Comparison of ENCODE assay signal across 8 cellular contexts in the genomic region with DNA sequence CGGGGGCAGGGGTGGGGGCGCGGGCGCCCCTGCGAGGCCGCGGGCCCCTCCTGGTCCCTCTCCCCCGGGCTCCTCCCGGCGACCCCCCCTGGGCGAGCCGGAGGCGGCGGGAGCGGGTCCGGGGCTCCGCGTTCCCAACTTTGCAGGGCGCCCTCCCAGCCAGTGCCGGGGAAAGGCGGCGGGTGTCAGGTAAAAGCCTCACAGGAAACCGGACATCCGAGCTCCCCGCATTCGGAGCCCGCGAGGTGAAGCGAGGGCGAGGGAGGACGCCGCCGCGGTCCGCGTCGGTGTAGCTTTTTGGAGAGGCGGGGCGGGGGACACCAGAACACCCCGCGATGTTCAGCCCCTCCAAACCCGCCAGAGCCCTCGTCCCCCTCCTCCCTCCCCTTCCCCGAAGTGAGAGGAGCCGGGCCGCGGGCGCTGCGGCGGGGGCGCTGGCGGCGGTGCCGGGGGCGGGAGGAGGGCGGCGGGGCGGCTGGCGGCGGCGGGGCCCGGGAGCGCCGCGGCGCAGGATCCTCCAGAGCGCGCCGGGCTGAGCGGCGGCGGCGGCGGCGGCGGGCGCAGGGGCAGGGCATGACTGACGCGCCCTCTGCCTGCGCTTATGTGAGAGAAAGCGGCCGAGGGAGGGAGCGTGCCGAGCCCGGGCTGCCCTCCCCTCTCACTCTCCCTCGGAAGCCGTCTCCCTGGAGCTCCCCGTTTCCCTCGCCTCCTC. TPM values are rescaled to one million over a fixed set of nuclear protein-coding genes. Genes with fewer than 3 reads are reported as not detected.
DNase-seq lines count a peak whose midpoint lies in the region; ATAC-seq and TF ChIP-seq lines count a peak whose summit lies in the region.

A gene with protein sequence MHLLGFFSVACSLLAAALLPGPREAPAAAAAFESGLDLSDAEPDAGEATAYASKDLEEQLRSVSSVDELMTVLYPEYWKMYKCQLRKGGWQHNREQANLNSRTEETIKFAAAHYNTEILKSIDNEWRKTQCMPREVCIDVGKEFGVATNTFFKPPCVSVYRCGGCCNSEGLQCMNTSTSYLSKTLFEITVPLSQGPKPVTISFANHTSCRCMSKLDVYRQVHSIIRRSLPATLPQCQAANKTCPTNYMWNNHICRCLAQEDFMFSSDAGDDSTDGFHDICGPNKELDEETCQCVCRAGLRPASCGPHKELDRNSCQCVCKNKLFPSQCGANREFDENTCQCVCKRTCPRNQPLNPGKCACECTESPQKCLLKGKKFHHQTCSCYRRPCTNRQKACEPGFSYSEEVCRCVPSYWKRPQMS (minus strand): TSS at position 575 of the 712 bp plus-strand sequence. CDS start 611 bp downstream, outside the sequence.

- H3K9ac ChIP-seq in BLaER1 treated with 17β-estradiol and CSF1 and Interleukin-3, amounts not matched to agents 10 nM and 100 nM: peak within 1 kb of the TSS in 10 of 11 experiments; percentile 41 to 74 (median 58); a peak in 13 of 22 replicates

- H3K27ac Mint-ChIP-seq in stimulated activated naive B cell treated with anti-CD40 and anti-IgM and Interleukin-4, amounts not matched to agents 10 μg/mL and 1 μg/mL and 100 μg/mL, for 72 hours: no peak within 1 kb of the TSS

- peak; percentile 20 for TF ChIP-seq CTCF in RWPE2 (IDR thresholded peaks at IDR 0.05; ENCODE audit: poor library complexity, severe bottlenecking)
- no peak for TF ChIP-seq CTCF in coronary artery (IDR thresholded peaks at IDR 0.05)

- peaks cover 32 to 44% of the 10 kb centered on the region in 2 donors for H3K27me3 Mint-ChIP-seq in stimulated activated naive B cell treated with anti-CD40 and anti-IgM and Interleukin-4, amounts not matched to agents 10 μg/mL and 1 μg/mL and 100 μg/mL, for 72 hours

- H3K27me3 ChIP-seq in BLaER1 treated with 17β-estradiol and CSF1 and Interleukin-3, amounts not matched to agents 10 nM and 100 nM: peaks cover 12 to 35% (median 27%) of the 10 kb centered on the region in 11 experiments
- no peaks in the 10 kb centered on the region for H3K27me3 ChIP-seq in RWPE2 (ENCODE audit: insufficient read depth, poor library complexity, severe bottlenecking)

- peak; percentile 62 for ATAC-seq in GM19043 (IDR thresholded peaks at IDR 0.05; ENCODE audit: low read depth, unreplicated experiment)
- ATAC-seq in HG03139 (IDR thresholded peaks at IDR 0.05; ENCODE audit: unreplicated experiment): peak; percentile 78
- ATAC-seq in RWPE2 (ENCODE audit: low read depth): peak; percentile 62
- peak; percentile 69 for ATAC-seq in left colon
- peak; percentile 83 to 85 for ATAC-seq in stimulated activated naive B cell treated with anti-CD40 and anti-IgM and Interleukin-4, amounts not matched to agents 10 μg/mL and 1 μg/mL and 100 μg/mL, for 72 hours (replicated peaks)

- H3K4me2 ChIP-seq in BLaER1 treated with 17β-estradiol and CSF1 and Interleukin-3, amounts not matched to agents 10 nM and 100 nM: peak within 1 kb of the TSS; percentile 77 to 97 (median 88)

- no peaks in the 10 kb centered on the region for H3K36me3 ChIP-seq in BLaER1 treated with 17β-estradiol and CSF1 and Interleukin-3, amounts not matched to agents 10 nM and 100 nM
- peaks cover 24% of the 10 kb centered on the region for H3K36me3 ChIP-seq in RWPE2 (ENCODE audit: low read depth)

- peaks cover 0 to 5% (median 0%) of the 10 kb centered on the region in 10 experiments; a peak in 1 of 20 replicates for H3K4me1 ChIP-seq in BLaER1 treated with 17β-estradiol and CSF1 and Interleukin-3, amounts not matched to agents 10 nM and 100 nM
- peaks cover 50% of the 10 kb centered on the region for H3K4me1 ChIP-seq in RWPE2 (ENCODE audit: insufficient read depth, poor library complexity, severe bottlenecking)

- no peaks in the 10 kb centered on the region for H3K9me3 ChIP-seq in BLaER1 treated with 17β-estradiol and CSF1 and Interleukin-3, amounts not matched to agents 10 nM and 100 nM (replicated peaks in 1 of 11)
- H3K9me3 ChIP-seq in RWPE2 (ENCODE audit: severe bottlenecking): no peaks in the 10 kb centered on the region

- H3K4me3 Mint-ChIP-seq in stimulated activated naive B cell treated with anti-CD40 and anti-IgM and Interleukin-4, amounts not matched to agents 10 μg/mL and 1 μg/mL and 100 μg/mL, for 72 hours: peak within 1 kb of the TSS; percentile 76 to 77

- H4K20me1 ChIP-seq in BLaER1 treated with 17β-estradiol and CSF1 and Interleukin-3, amounts not matched to agents 10 nM and 100 nM: no peaks in the 10 kb centered on the region; a peak in 1 of 22 replicates

- H3K9me3 Mint-ChIP-seq in stimulated activated naive B cell treated with anti-CD40 and anti-IgM and Interleukin-4, amounts not matched to agents 10 μg/mL and 1 μg/mL and 100 μg/mL, for 72 hours: no peaks in the 10 kb centered on the region

- no peaks in the 10 kb centered on the region for H3K36me3 Mint-ChIP-seq in stimulated activated naive B cell treated with anti-CD40 and anti-IgM and Interleukin-4, amounts not matched to agents 10 μg/mL and 1 μg/mL and 100 μg/mL, for 72 hours

- peak; percentile 71 for DNase-seq in RWPE2 (ENCODE audit: low spot score)
- DNase-seq in coronary artery (ENCODE audit: low spot score): peak; percentile 74
- DNase-seq in left colon: peak in 1 of 2 donors; percentile 24
- no peak for DNase-seq in stimulated activated naive B cell treated with anti-CD40 and anti-IgM and Interleukin-4, amounts not matched to agents 10 μg/mL and 1 μg/mL and 100 μg/mL, for 72 hours
- no peak for DNase-seq in NCI-H1694 (lab: John Stamatoyannopoulos, UW)

- no peak within 1 kb of the TSS for H3K27ac ChIP-seq in BLaER1 treated with 17β-estradiol and CSF1 and Interleukin-3, amounts not matched to agents 10 nM and 100 nM
- peak within 1 kb of the TSS; percentile 94 for H3K27ac ChIP-seq in RWPE2 (ENCODE audit: poor library complexity, severe bottlenecking)
- peak within 1 kb of the TSS; percentile 64 to 67 for H3K27ac ChIP-seq in coronary artery

- peak within 1 kb of the TSS; percentile 58 to 73 (median 64) for H3K4me3 ChIP-seq in BLaER1 treated with 17β-estradiol and CSF1 and Interleukin-3, amounts not matched to agents 10 nM and 100 nM
- H3K4me3 ChIP-seq in RWPE2 (ENCODE audit: severe bottlenecking) (peak within 1 kb of the TSS; percentile 80), coronary artery (peak within 1 kb of the TSS; percentile 80)

- H3K4me1 Mint-ChIP-seq in stimulated activated naive B cell treated with anti-CD40 and anti-IgM and Interleukin-4, amounts not matched to agents 10 μg/mL and 1 μg/mL and 100 μg/mL, for 72 hours: peaks cover 3 to 16% of the 10 kb centered on the region in 2 donors

- intact Hi-C loops in left colon (cut with DNase I, micrococcal nuclease): no loop called here

RNA-seq across cellular contexts. Expression of the gene that starts here (rescaled TPM):
- total RNA-seq in left colon: 1 to 10 TPM; 2.5 TPM

Comparison
In these comparisons a context has a peak if more than half of its experiments do, and no peak if none do; other contexts are left out.
1. H3K27ac ChIP-seq: peak in RWPE2 (single experiment) and coronary artery (2 of 2); none in BLaER1 treated with 17β-estradiol and CSF1 and Interleukin-3, amounts not matched to agents 10 nM and 100 nM (0 of 11).
2. DNase-seq: peak in RWPE2 (single experiment) and coronary artery (single experiment); none in stimulated activated naive B cell treated with anti-CD40 and anti-IgM and Interleukin-4, amounts not matched to agents 10 μg/mL and 1 μg/mL and 100 μg/mL, for 72 hours (single experiment) and NCI-H1694 (single experiment).
3. Peak in every context shown above with its lines, with median percentiles within 50 percentile points of each other: H3K4me3 ChIP-seq and ATAC-seq.